8 cellular contexts compared by ENCODE assay signal in genomic region chr17:64975318-64976087, GRCh38. TPM values are rescaled to one million over a fixed set of nuclear protein-coding genes. Genes with fewer than 3 reads are reported as not detected.
DNase-seq lines count a peak whose midpoint lies in the region; ATAC-seq and TF ChIP-seq lines count a peak whose summit lies in the region.

No MANE protein-coding gene starts in this region.

- intact Hi-C loops in CD14-positive monocyte (cut with micrococcal nuclease), result loop anchor here (1.0 to 10.0 kb wide), 3 partner anchors 10 to 82 kb away; partner anchors contain the start of gene GNA13 (in 1 of the 2)
- intact Hi-C loops in left lung (cut with DNase I), result loop anchor here in 1 of 2 donors (10.0 kb wide), 1 partner anchor 79 kb away; the partner anchor contains the start of gene GNA13

- H3K27ac ChIP-seq in coronary artery, result peak overlapping the region; percentile 95 to 99
- peak overlapping the region; percentile 97 for H3K27ac ChIP-seq in left lung

- peak overlapping the region; percentile 98 to 100 (median 99) for H3K27ac Mint-ChIP-seq in CD14-positive monocyte
- H3K27ac Mint-ChIP-seq in activated CD4-positive, alpha-beta T cell treated with anti-CD3 and anti-CD28 coated beads, Interleukin-2, amount 10 ng/mL, durations not matched to agents 7 days and 5 days, result peak overlapping the region; percentile 99

- DNase-seq in CD14-positive monocyte (ENCODE audit: low spot score) (peak; percentile 97), NCI-H526 treated with DMSO at 0.1 percent for 48 hours (lab: John Stamatoyannopoulos, UW) (peak; percentile 89), coronary artery (ENCODE audit: low spot score) (peak; percentile 98), left lung (peak; percentile 98 to 100)
- peak; percentile 97 for DNase-seq in activated CD4-positive, alpha-beta T cell treated with anti-CD3 and anti-CD28 coated beads, Interleukin-2, amount 10 ng/mL, durations not matched to agents 7 days and 5 days
- DNase-seq in stimulated activated CD4-positive, alpha-beta T cell treated with anti-CD3 and anti-CD28 coated beads, Interleukin-2, amount 100 ng/mL, for 4 hours (ENCODE audit: low read depth), result peak; percentile 95

- TF ChIP-seq CTCF in CD14-positive monocyte (IDR thresholded peaks at IDR 0.05) (no peak), coronary artery (IDR thresholded peaks at IDR 0.05) (no peak), left lung (IDR thresholded peaks at IDR 0.05) (no peak)

- H3K27me3 Mint-ChIP-seq in CD14-positive monocyte (ENCODE audit: low read depth in 3 of 3), result peaks cover 0 to 4% (median 0%) of the 10 kb centered on the region in 3 donors
- no peaks in the 10 kb centered on the region for H3K27me3 Mint-ChIP-seq in activated CD4-positive, alpha-beta T cell treated with anti-CD3 and anti-CD28 coated beads, Interleukin-2, amount 10 ng/mL, durations not matched to agents 7 days and 5 days

- peaks cover 9 to 24% of the 10 kb centered on the region in 2 donors for H3K4me1 ChIP-seq in left lung

- no peaks in the 10 kb centered on the region for H3K9me3 ChIP-seq in left lung

- H3K4me3 ChIP-seq in coronary artery (peak overlapping the region; percentile 77), left lung (peak overlapping the region; percentile 61 to 75)

- H3K36me3 ChIP-seq in left lung, result no peaks in the 10 kb centered on the region

- H3K27me3 ChIP-seq in left lung, result no peaks in the 10 kb centered on the region

- POLR2A ChIA-PET in activated CD4-positive, alpha-beta T cell treated with anti-CD3 and anti-CD28 coated beads, Interleukin-2, amount 10 ng/mL, durations not matched to agents 7 days and 5 days (lab: Charles Lee), result interaction anchor here (0.6 to 1.9 kb wide), 3 partner anchors 10 to 66 kb away, joined by 3 to 13 read pairs (median 4); no protein-coding TSS in a partner anchor

- peaks cover 27% of the 10 kb centered on the region for H3K4me1 Mint-ChIP-seq in CD14-positive monocyte
- peaks cover 50% of the 10 kb centered on the region for H3K4me1 Mint-ChIP-seq in activated CD4-positive, alpha-beta T cell treated with anti-CD3 and anti-CD28 coated beads, Interleukin-2, amount 10 ng/mL, durations not matched to agents 7 days and 5 days

- H3K9me3 Mint-ChIP-seq in CD14-positive monocyte, result peaks cover 0 to 2% (median 0%) of the 10 kb centered on the region in 7 donors
- no peaks in the 10 kb centered on the region for H3K9me3 Mint-ChIP-seq in activated CD4-positive, alpha-beta T cell treated with anti-CD3 and anti-CD28 coated beads, Interleukin-2, amount 10 ng/mL, durations not matched to agents 7 days and 5 days

- H3K36me3 Mint-ChIP-seq in CD14-positive monocyte, result peaks cover 12 to 22% of the 10 kb centered on the region in 2 donors
- peaks cover 14% of the 10 kb centered on the region for H3K36me3 Mint-ChIP-seq in activated CD4-positive, alpha-beta T cell treated with anti-CD3 and anti-CD28 coated beads, Interleukin-2, amount 10 ng/mL, durations not matched to agents 7 days and 5 days (ENCODE audit: low read depth)

- CTCF ChIA-PET in activated CD4-positive, alpha-beta T cell treated with anti-CD3 and anti-CD28 coated beads, Interleukin-2, amount 10 ng/mL, durations not matched to agents 7 days and 5 days (lab: Charles Lee), result interaction anchor here (0.6 to 3.0 kb wide), 9 partner anchors 8 to 165 kb away, joined by 3 to 13 read pairs (median 4); partner anchors contain the start of gene RGS9

- peak; percentile 86 for ATAC-seq in GM19395 (IDR thresholded peaks at IDR 0.05; ENCODE audit: unreplicated experiment)
- peak; percentile 76 for ATAC-seq in HG03521 (IDR thresholded peaks at IDR 0.05; ENCODE audit: unreplicated experiment)
- peak; percentile 97 for ATAC-seq in left lung

- H3K4me3 Mint-ChIP-seq in CD14-positive monocyte, result peak overlapping the region; percentile 88 to 95
- H3K4me3 Mint-ChIP-seq in activated CD4-positive, alpha-beta T cell treated with anti-CD3 and anti-CD28 coated beads, Interleukin-2, amount 10 ng/mL, durations not matched to agents 7 days and 5 days, result peak overlapping the region; percentile 89

RNA-seq across cellular contexts. Expression of gene LRRC37A3, which starts 56.2 kb away (rescaled TPM):
- polyA plus RNA-seq in CD14-positive monocyte, result under 1 TPM; 0.31 to 0.56 TPM
- 1 to 10 TPM; 6.5 to 7.8 TPM for total RNA-seq in activated CD4-positive, alpha-beta T cell treated with anti-CD3 and anti-CD28 coated beads, Interleukin-2, amount 10 ng/mL, durations not matched to agents 7 days and 5 days
- total RNA-seq in left lung, result 10 to 100 TPM in 1 of 2 donors, 1 to 10 TPM in 1; 9.8 to 14.1 TPM

Comparison
In these comparisons a context has a peak if more than half of its experiments do, and no peak if none do; other contexts are left out.
1. Peak in every context shown above with its lines: DNase-seq, ATAC-seq, H3K4me3 ChIP-seq and H3K27ac ChIP-seq.